Comparison of ENCODE assay signal across 30 cellular contexts in the genomic region with DNA sequence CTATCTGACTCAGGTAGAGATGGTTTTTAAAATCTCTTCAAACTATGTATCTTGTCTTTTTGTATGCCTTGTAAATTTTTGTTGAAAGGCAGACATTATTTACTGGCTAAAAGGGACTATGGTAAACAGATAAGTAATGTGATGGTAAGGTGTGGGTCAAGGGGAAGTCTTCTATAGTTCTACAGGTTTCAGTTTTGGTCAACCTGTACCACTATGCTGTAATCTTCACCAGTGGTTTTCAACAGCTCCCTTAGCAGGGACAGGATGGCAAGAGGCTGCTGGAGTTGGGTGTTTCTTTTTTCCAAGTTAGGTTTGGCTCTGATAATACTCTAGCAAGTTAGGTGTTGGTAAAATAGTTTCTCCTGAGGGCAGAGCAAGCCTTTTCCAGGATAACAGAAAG.
"Had no signal": no experiment of that assay in that cellular context is flagged by ENCODE, and none has a peak within 500 bp of the region (broad histone marks: within the 10 kb centered on the region; RNA-seq: fewer than 3 reads in every experiment).

No MANE protein-coding gene starts in this region.

- H3K9me3 ChIP-seq: esophagus squamous epithelium, gastroesophageal sphincter had no signal

- H3K4me3 Mint-ChIP-seq: activated B cell treated with CpG ODN at 0.5 μM for 24 hours; activated CD8-positive, alpha-beta T cell treated with anti-CD3 and anti-CD28 coated beads for 36 hours; activated naive CD8-positive, alpha-beta T cell; activated T-cell treated with anti-CD3 and anti-CD28 coated beads, Interleukin-2, amount 50 U/mL, for 4 hours; activated T-helper 17 cell treated with anti-CD3 and anti-CD28 coated beads, Interleukin-2, amount 50 U/mL, for 72 hours; effector memory CD8-positive, alpha-beta T cell; T-helper 17 cell; T-helper 2 cell treated with Interferon-gamma antibody and Interleukin-4, amounts not matched to agents 5 μg/mL and 100 μg/mL, for 36 hours had no signal

- H3K4me1 Mint-ChIP-seq: activated B cell treated with CpG ODN at 0.5 μM for 24 hours; activated T-helper 17 cell treated with anti-CD3 and anti-CD28 coated beads, Interleukin-2, amount 50 U/mL, for 72 hours; T-helper 17 cell had no signal

- H3K9me3 Mint-ChIP-seq: activated CD8-positive, alpha-beta T cell treated with anti-CD3 and anti-CD28 coated beads for 36 hours; activated T-helper 17 cell treated with anti-CD3 and anti-CD28 coated beads, Interleukin-2, amount 50 U/mL, for 72 hours; T-helper 2 cell treated with Interferon-gamma antibody and Interleukin-4, amounts not matched to agents 5 μg/mL and 100 μg/mL, for 36 hours had no signal

- H3K27ac ChIP-seq: brain microvascular endothelial cell, esophagus squamous epithelium, gastroesophageal sphincter, heart right ventricle, WERI-Rb-1 had no signal

- H3K36me3 ChIP-seq: brain microvascular endothelial cell, esophagus squamous epithelium, gastroesophageal sphincter, heart right ventricle, WERI-Rb-1 had no signal

- H3K27me3 Mint-ChIP-seq: activated B cell treated with CpG ODN at 0.5 μM for 24 hours; activated CD8-positive, alpha-beta T cell treated with anti-CD3 and anti-CD28 coated beads for 36 hours had no signal

- DNase-seq: activated B cell treated with CpG ODN at 0.5 μM for 24 hours; activated CD4-positive, alpha-beta T cell treated with anti-CD3 and anti-CD28 coated beads for 48 hours; activated CD4-positive, alpha-beta T cell treated with anti-CD3 and anti-CD28 coated beads, Interleukin-2, amount 50 U/mL, for 1 hour; activated CD4-positive, alpha-beta T cell treated with anti-CD3 and anti-CD28 coated beads, Interleukin-2, amount 50 U/mL, for 48 hours; activated CD8-positive, alpha-beta memory T cell treated with anti-CD3 and anti-CD28 coated beads for 24 hours; activated CD8-positive, alpha-beta T cell treated with anti-CD3 and anti-CD28 coated beads for 36 hours; activated effector memory CD4-positive, alpha-beta T cell treated with Interleukin-2 at 50 U/mL for 16 hours; activated gamma-delta T cell treated with Interleukin-2 at 50 U/mL for 16 hours; activated naive CD4-positive, alpha-beta T cell treated with anti-CD3 and anti-CD28 coated beads, Interleukin-2, amount 50 U/mL, for 16 hours; activated naive CD4-positive, alpha-beta T cell treated with Interleukin-2 at 50 U/mL for 16 hours; activated T-cell treated with anti-CD3 and anti-CD28 coated beads, Interleukin-2, amount 50 U/mL, for 4 hours; amniotic stem cell; anterior cingulate cortex; brain microvascular endothelial cell; cortex of kidney; dermis blood vessel endothelial cell; effector CD4-positive, alpha-beta T cell; effector memory CD8-positive, alpha-beta T cell; erythroblast; esophagus squamous epithelium; foreskin melanocyte; heart right ventricle; T-helper 17 cell; T1000; WERI-Rb-1 had no signal

- H3K4me3 ChIP-seq: esophagus squamous epithelium, gastroesophageal sphincter, heart right ventricle had no signal

- H3K27ac Mint-ChIP-seq: activated B cell treated with CpG ODN at 0.5 μM for 24 hours; activated CD8-positive, alpha-beta T cell treated with anti-CD3 and anti-CD28 coated beads for 36 hours; activated naive CD8-positive, alpha-beta T cell; activated T-helper 17 cell treated with anti-CD3 and anti-CD28 coated beads, Interleukin-2, amount 50 U/mL, for 72 hours; T-helper 17 cell; T-helper 2 cell treated with Interferon-gamma antibody and Interleukin-4, amounts not matched to agents 5 μg/mL and 100 μg/mL, for 36 hours had no signal

- ATAC-seq: activated CD4-positive, CD25-positive, alpha-beta regulatory T cell treated with anti-CD3 and anti-CD28 coated beads, Interleukin-2, amount 50 U/mL, for 24 hours; activated CD8-positive, alpha-beta T cell treated with anti-CD3 and anti-CD28 coated beads for 36 hours; activated T-cell treated with anti-CD3 and anti-CD28 coated beads, Interleukin-2, amount 50 U/mL, for 4 hours; activated T-helper 17 cell treated with anti-CD3 and anti-CD28 coated beads, Interleukin-2, amount 50 U/mL, for 72 hours; effector memory CD8-positive, alpha-beta T cell; gastroesophageal sphincter; heart right ventricle; T-helper 17 cell had no signal

- H3K4me1 ChIP-seq: esophagus squamous epithelium, gastroesophageal sphincter, heart right ventricle had no signal

- H3K27me3 ChIP-seq: brain microvascular endothelial cell, esophagus squamous epithelium, gastroesophageal sphincter had no signal
